In genomic region chr5:96745844-96746531, GRCh38 we compare ENCODE assay signal across 8 cellular contexts.
DNase-seq lines count a peak whose midpoint lies in the region; ATAC-seq and TF ChIP-seq lines count a peak whose summit lies in the region.
"Had no signal": no experiment of that assay in that cellular context is flagged by ENCODE, and none has a peak within 500 bp of the region (broad histone marks: within the 10 kb centered on the region; RNA-seq: fewer than 3 reads in every experiment).

No MANE protein-coding gene starts in this region.

- H3K9me3 Mint-ChIP-seq in CD4-positive, alpha-beta memory T cell: no peaks in the 10 kb centered on the region
- no peaks in the 10 kb centered on the region for H3K9me3 Mint-ChIP-seq in activated naive CD8-positive, alpha-beta T cell (ENCODE audit: low read depth)
- H3K9me3 Mint-ChIP-seq in naive thymus-derived CD4-positive, alpha-beta T cell: no peaks in the 10 kb centered on the region

- H3K27ac ChIP-seq in CD4-positive, alpha-beta memory T cell (ENCODE audit: low read depth, low read length): no peak overlapping the region
- peak overlapping the region; percentile 16 for H3K27ac ChIP-seq in DND-41 (ENCODE audit: low read length)
- H3K27ac ChIP-seq in naive thymus-derived CD4-positive, alpha-beta T cell (ENCODE audit: low read depth, low read length): no peak overlapping the region
- H3K27ac ChIP-seq in adrenal gland: no peak overlapping the region
- H3K27ac ChIP-seq in uterus: no peak overlapping the region

- no peak overlapping the region for H3K4me3 ChIP-seq in CD4-positive, alpha-beta memory T cell (ENCODE audit: low read length in 2 of 2)
- H3K4me3 ChIP-seq in DND-41 (ENCODE audit: low read depth in 1 of 2, low read length in 2 of 2): no peak overlapping the region
- no peak overlapping the region for H3K4me3 ChIP-seq in naive thymus-derived CD4-positive, alpha-beta T cell (ENCODE audit: low read length)
- no peak overlapping the region for H3K4me3 ChIP-seq in adrenal gland
- no peak overlapping the region for H3K4me3 ChIP-seq in uterus

- intact Hi-C loops in CD4-positive, alpha-beta memory T cell (cut with micrococcal nuclease): no loop called here
- intact Hi-C loops in naive thymus-derived CD4-positive, alpha-beta T cell (cut with micrococcal nuclease): no loop called here
- intact Hi-C loops in adrenal gland (cut with DNase I): no loop called here
- intact Hi-C loops in uterus (cut with DNase I; ENCODE audit: low total_unique reads): no loop called here

- no peaks in the 10 kb centered on the region for H3K79me2 ChIP-seq in DND-41 (ENCODE audit: insufficient read depth, low read length)

- no peak for TF ChIP-seq CTCF in DND-41 (IDR thresholded peaks at IDR 0.05; ENCODE audit: borderline replicate concordance, extremely low read depth, low read length, poor library complexity, severe bottlenecking)
- TF ChIP-seq CTCF in adrenal gland (IDR thresholded peaks at IDR 0.05): no peak
- no peak for TF ChIP-seq CTCF in uterus (IDR thresholded peaks at IDR 0.05)

- no peak overlapping the region for H3K9ac ChIP-seq in DND-41 (ENCODE audit: low read depth, low read length)

- H3K27ac Mint-ChIP-seq in CD4-positive, alpha-beta memory T cell: peak overlapping the region in 5 of 7 donors; percentile 41 to 94 (median 71)
- peak overlapping the region; percentile 24 for H3K27ac Mint-ChIP-seq in activated naive CD8-positive, alpha-beta T cell
- H3K27ac Mint-ChIP-seq in naive thymus-derived CD4-positive, alpha-beta T cell: peak overlapping the region; percentile 20 to 71 (median 45)

- no peaks in the 10 kb centered on the region for H3K27me3 ChIP-seq in CD4-positive, alpha-beta memory T cell (ENCODE audit: insufficient read depth, low read length)
- H3K27me3 ChIP-seq in DND-41 (ENCODE audit: insufficient read depth, low read length, poor library complexity) (no peaks in the 10 kb centered on the region), adrenal gland (no peaks in the 10 kb centered on the region), uterus (no peaks in the 10 kb centered on the region)
- H3K27me3 ChIP-seq in naive thymus-derived CD4-positive, alpha-beta T cell (ENCODE audit: control insufficient read depth in 2 of 2, insufficient read depth in 2 of 2, low read length in 2 of 2): no peaks in the 10 kb centered on the region

- 49 to 60% (median 51%) methylated on average over 5 of the region's 5 CpGs for WGBS in adrenal gland, 4 donors

- no peak for DNase-seq in CD4-positive, alpha-beta memory T cell
- DNase-seq in DND-41: no peak
- no peak for DNase-seq in naive thymus-derived CD4-positive, alpha-beta T cell
- DNase-seq in adrenal gland: no peak
- no peak for DNase-seq in uterus
- DNase-seq in SKM-1 (lab: John Stamatoyannopoulos, UW; ENCODE audit: unreplicated experiment): no peak
- DNase-seq: NCI-H2081 treated with DMSO at 0.1 percent for 48 hours had no signal

- no peaks in the 10 kb centered on the region for H3K4me1 ChIP-seq in CD4-positive, alpha-beta memory T cell (ENCODE audit: insufficient read depth, low read length)
- peaks cover 17% of the 10 kb centered on the region for H3K4me1 ChIP-seq in DND-41 (ENCODE audit: insufficient read depth, low read length)
- H3K4me1 ChIP-seq in naive thymus-derived CD4-positive, alpha-beta T cell (ENCODE audit: control insufficient read depth in 2 of 2, insufficient read depth in 2 of 2, low read length in 2 of 2): no peaks in the 10 kb centered on the region
- H3K4me1 ChIP-seq in adrenal gland (replicated peaks in 1 of 2): peaks cover 0 to 23% of the 10 kb centered on the region in 2 donors
- no peaks in the 10 kb centered on the region for H3K4me1 ChIP-seq in uterus

- peak; percentile 83 for ATAC-seq in DND-41 (ENCODE audit: insufficient read depth, low read depth)
- ATAC-seq in naive thymus-derived CD4-positive, alpha-beta T cell: no peak

- H3K27me3 Mint-ChIP-seq in CD4-positive, alpha-beta memory T cell: no peaks in the 10 kb centered on the region
- H3K27me3 Mint-ChIP-seq in activated naive CD8-positive, alpha-beta T cell: no peaks in the 10 kb centered on the region
- no peaks in the 10 kb centered on the region for H3K27me3 Mint-ChIP-seq in naive thymus-derived CD4-positive, alpha-beta T cell

- H3K36me3 ChIP-seq in CD4-positive, alpha-beta memory T cell (ENCODE audit: insufficient read depth, low read length): peaks cover 87% of the 10 kb centered on the region
- H3K36me3 ChIP-seq in DND-41 (ENCODE audit: insufficient read depth, low read length) (no peaks in the 10 kb centered on the region), adrenal gland (replicated peaks in 1 of 2) (peaks cover 0 to 80% of the 10 kb centered on the region in 2 donors), uterus (no peaks in the 10 kb centered on the region)
- peaks cover 25 to 89% (median 34%) of the 10 kb centered on the region in 3 experiments for H3K36me3 ChIP-seq in naive thymus-derived CD4-positive, alpha-beta T cell (ENCODE audit: control insufficient read depth in 2 of 3, insufficient read depth in 3 of 3, low read length in 3 of 3)

- no peaks in the 10 kb centered on the region for H4K20me1 ChIP-seq in DND-41 (ENCODE audit: insufficient read depth, low read length)

- POLR2A ChIA-PET in CD4-positive, alpha-beta memory T cell (lab: Charles Lee; ENCODE audit: partially characterized antibody): interaction anchor here (0.7 kb wide), 1 partner anchor 416 kb away, joined by 3 read pairs; no protein-coding TSS in a partner anchor
- POLR2A ChIA-PET in naive thymus-derived CD4-positive, alpha-beta T cell (lab: Charles Lee): interaction anchor here (0.6 kb wide), 1 partner anchor 125 kb away, joined by 3 read pairs; no protein-coding TSS in a partner anchor

- no peaks in the 10 kb centered on the region for H3K9me3 ChIP-seq in CD4-positive, alpha-beta memory T cell (ENCODE audit: control insufficient read depth in 1 of 2, low read length in 2 of 2)
- H3K9me3 ChIP-seq in DND-41 (ENCODE audit: insufficient read depth, low read length, severe bottlenecking) (no peaks in the 10 kb centered on the region), adrenal gland (replicated peaks in 1 of 3) (no peaks in the 10 kb centered on the region), uterus (no peaks in the 10 kb centered on the region)
- no peaks in the 10 kb centered on the region for H3K9me3 ChIP-seq in naive thymus-derived CD4-positive, alpha-beta T cell (ENCODE audit: control insufficient read depth in 2 of 3, low read length in 3 of 3)

- TF ChIP-seq POLR2A in adrenal gland (IDR thresholded peaks at IDR 0.05) (no peak), uterus (IDR thresholded peaks at IDR 0.05) (no peak)

- no peak overlapping the region for H3K4me3 Mint-ChIP-seq in CD4-positive, alpha-beta memory T cell
- no peak overlapping the region for H3K4me3 Mint-ChIP-seq in activated naive CD8-positive, alpha-beta T cell
- H3K4me3 Mint-ChIP-seq in naive thymus-derived CD4-positive, alpha-beta T cell: no peak overlapping the region

- H3K36me3 Mint-ChIP-seq in CD4-positive, alpha-beta memory T cell: peaks cover 60 to 92% of the 10 kb centered on the region in 2 donors
- peaks cover 6% of the 10 kb centered on the region for H3K36me3 Mint-ChIP-seq in activated naive CD8-positive, alpha-beta T cell
- H3K36me3 Mint-ChIP-seq in naive thymus-derived CD4-positive, alpha-beta T cell: peaks cover 14 to 40% (median 27%) of the 10 kb centered on the region in 5 donors

- 0 out of 2 replicates have a peak overlapping the region, but pooled peaks have one; percentile 5 for H3K4me2 ChIP-seq in DND-41 (ENCODE audit: insufficient read depth, low read length)

- H2AFZ ChIP-seq in DND-41 (ENCODE audit: low read depth, low read length): no peak overlapping the region

- CTCF ChIA-PET in CD4-positive, alpha-beta memory T cell (lab: Charles Lee; ENCODE audit: partially characterized antibody): interaction anchor here (0.9 to 2.8 kb wide), 6 partner anchors 8 to 415 kb away, joined by 3 to 14 read pairs (median 4); no protein-coding TSS in a partner anchor
- CTCF ChIA-PET in naive thymus-derived CD4-positive, alpha-beta T cell (lab: Charles Lee): interaction anchor here (1.4 kb wide), 1 partner anchor 416 kb away, joined by 6 read pairs; no protein-coding TSS in a partner anchor

- no peaks in the 10 kb centered on the region for H3K4me1 Mint-ChIP-seq in CD4-positive, alpha-beta memory T cell
- H3K4me1 Mint-ChIP-seq in activated naive CD8-positive, alpha-beta T cell (ENCODE audit: low read depth): no peaks in the 10 kb centered on the region
- H3K4me1 Mint-ChIP-seq in naive thymus-derived CD4-positive, alpha-beta T cell: peaks cover 0 to 21% (median 0%) of the 10 kb centered on the region in 7 donors
